ENCODE assay signal across 8 cellular contexts in genomic region chr12:43758247-43758727, GRCh38. TPM values are rescaled to one million over a fixed set of nuclear protein-coding genes. Genes with fewer than 3 reads are reported as not detected.
DNase-seq lines count a peak whose midpoint lies in the region; ATAC-seq and TF ChIP-seq lines count a peak whose summit lies in the region.

No MANE protein-coding gene starts in this region.

- intact Hi-C loops in ovary (cut with DNase I): no loop called here

- no peak for TF ChIP-seq EP300 in ovary (IDR thresholded peaks at IDR 0.05)

- H2AFZ ChIP-seq in KMS-11 (ENCODE audit: low read depth): peak overlapping the region; percentile 90; the same call in 1 of the 2 replicates

- H3K4me2 ChIP-seq in KMS-11: peak overlapping the region; percentile 81

- ATAC-seq in GM19351 (IDR thresholded peaks at IDR 0.05; ENCODE audit: unreplicated experiment) (peak; percentile 3), GM19463 (IDR thresholded peaks at IDR 0.05; ENCODE audit: unreplicated experiment) (no peak), GM18873 (IDR thresholded peaks at IDR 0.05; ENCODE audit: low FRiP score, unreplicated experiment) (no peak)

- no peaks in the 10 kb centered on the region for H3K36me3 ChIP-seq in BE2C
- 0 out of 2 replicates have a peak, but pooled peaks cover 6% of the 10 kb centered on the region for H3K36me3 ChIP-seq in KMS-11 (ENCODE audit: insufficient read depth)
- H3K36me3 ChIP-seq in ovary: no peaks in the 10 kb centered on the region

- H4K20me1 ChIP-seq in KMS-11 (ENCODE audit: insufficient read depth): no peaks in the 10 kb centered on the region

- H3K4me3 Mint-ChIP-seq in glutamatergic neuron (ENCODE audit: unreplicated experiment): peak overlapping the region; percentile 89

- no peaks in the 10 kb centered on the region for H3K36me3 Mint-ChIP-seq in glutamatergic neuron (ENCODE audit: unreplicated experiment)

- TF ChIP-seq POLR2A in ovary (IDR thresholded peaks at IDR 0.05): no peak

- H3K9ac ChIP-seq in KMS-11: peak overlapping the region; percentile 45; the same call in 1 of the 2 replicates

- WGBS in ovary, 3 donors: 0 to 1% (median 0%) methylated on average over 18 of the region's 18 CpGs

- H3K27ac Mint-ChIP-seq in glutamatergic neuron (ENCODE audit: unreplicated experiment): peak overlapping the region; percentile 75

- peaks cover 2% of the 10 kb centered on the region for H3K27me3 Mint-ChIP-seq in glutamatergic neuron (ENCODE audit: unreplicated experiment)

- H3K27ac ChIP-seq in KMS-11 (no peak overlapping the region; the same call in 1 of the 2 replicates), ovary (peak overlapping the region in 1 of 2 donors; percentile 72)

- H3K79me2 ChIP-seq in KMS-11 (ENCODE audit: insufficient read depth, low read depth): peaks cover 29% of the 10 kb centered on the region

- H3K9me3 ChIP-seq in BE2C: no peaks in the 10 kb centered on the region
- H3K9me3 ChIP-seq in ovary: no peaks in the 10 kb centered on the region

- DNase-seq in BE2C (peak; percentile 14), activated T-helper 1 cell treated with Interleukin-2 at 50 U/mL for 16 hours (ENCODE audit: low read depth) (peak; percentile 3), glutamatergic neuron (peak; percentile 31), ovary (peak in 2 of 5 donors; percentile 34 to 53)

- no peak for TF ChIP-seq CTCF in BE2C (IDR thresholded peaks at IDR 0.05; ENCODE audit: low read depth, low read length)
- TF ChIP-seq CTCF in KMS-11 (conservative IDR thresholded peaks at IDR 0.05; ENCODE audit: low read depth, low read length): no peak
- TF ChIP-seq CTCF in glutamatergic neuron (IDR thresholded peaks at IDR 0.05; ENCODE audit: partially characterized antibody, unreplicated experiment): no peak
- no peak for TF ChIP-seq CTCF in ovary (IDR thresholded peaks at IDR 0.05)

- H3K4me1 Mint-ChIP-seq in glutamatergic neuron (ENCODE audit: low read depth, unreplicated experiment): peaks cover 12% of the 10 kb centered on the region

- H3K4me1 ChIP-seq in BE2C (peaks cover 4% of the 10 kb centered on the region), KMS-11 (ENCODE audit: low read depth, poor library complexity, severe bottlenecking) (peaks cover 58% of the 10 kb centered on the region), ovary (ENCODE audit: insufficient read depth) (peaks cover 12% of the 10 kb centered on the region)

- H3K27me3 ChIP-seq in BE2C: no peaks in the 10 kb centered on the region
- peaks cover 5% of the 10 kb centered on the region; the same call in 1 of the 2 replicates for H3K27me3 ChIP-seq in KMS-11 (ENCODE audit: insufficient read depth, low read depth)
- no peaks in the 10 kb centered on the region for H3K27me3 ChIP-seq in ovary

- H3K4me3 ChIP-seq in BE2C (ENCODE audit: low read depth, low read length) (peak overlapping the region; percentile 89), KMS-11 (IDR thresholded peaks at IDR 0.05; ENCODE audit: insufficient read depth, low read depth, low read length) (no peak overlapping the region), ovary (peak overlapping the region; percentile 89)

- peaks cover 10% of the 10 kb centered on the region for H3K9me3 Mint-ChIP-seq in glutamatergic neuron (ENCODE audit: unreplicated experiment)

RNA-seq across cellular contexts. Expression of gene PUS7L, which starts 0.3 kb away (rescaled TPM):
- polyA plus RNA-seq in BE2C (2012; ENCODE audit: insufficient read depth, insufficient read length, low read depth): 2.3 TPM
- total RNA-seq in glutamatergic neuron (ENCODE audit: unreplicated experiment) (19.8 TPM), ovary (10 to 100 TPM in 5 of 7 donors, 1 to 10 TPM in 2; 6.1 to 25.3 (median 15.1) TPM)
- polyA plus RNA-seq in ovary: 1 to 10 TPM; 1.6 to 4.9 TPM

RNA-seq across cellular contexts. Expression of gene IRAK4, which starts 0.5 kb away (rescaled TPM):
- polyA plus RNA-seq in BE2C (2012; ENCODE audit: insufficient read depth, insufficient read length, low read depth): 0.88 TPM
- total RNA-seq in glutamatergic neuron (ENCODE audit: unreplicated experiment): 12.1 TPM
- total RNA-seq in ovary: 10 to 100 TPM in 6 of 7 donors, 1 to 10 TPM in 1; 9.4 to 18.5 (median 12.9) TPM
- 10 to 100 TPM in 1 of 2 donors, 1 to 10 TPM in 1; 7.8 to 17.5 TPM for polyA plus RNA-seq in ovary

RNA-seq across cellular contexts. Expression of gene TWF1, which starts 47.8 kb away (rescaled TPM):
- 24.8 TPM for polyA plus RNA-seq in BE2C (2012; ENCODE audit: insufficient read depth, insufficient read length, low read depth)
- 30.1 TPM for total RNA-seq in glutamatergic neuron (ENCODE audit: unreplicated experiment)
- 10 to 100 TPM; 44.6 to 69.0 (median 58.6) TPM for total RNA-seq in ovary
- polyA plus RNA-seq in ovary: 10 to 100 TPM; 32.9 to 42.7 TPM
